ENCODE assay signal across 11 cellular contexts in genomic region chr14:93330609-93331000, GRCh38. TPM values are rescaled to one million over a fixed set of nuclear protein-coding genes. Genes with fewer than 3 reads are reported as not detected.
DNase-seq lines count a peak whose midpoint lies in the region; ATAC-seq and TF ChIP-seq lines count a peak whose summit lies in the region.
"Had no signal": no experiment of that assay in that cellular context is flagged by ENCODE, and none has a peak within 500 bp of the region (broad histone marks: within the 10 kb centered on the region; RNA-seq: fewer than 3 reads in every experiment).

No MANE protein-coding gene starts in this region.

- POLR2A ChIA-PET in OCI-LY7 (lab: Charles Lee), result interaction anchor here (0.5 to 0.8 kb wide), 2 partner anchors 21 to 81 kb away, joined by 4 to 6 read pairs; no protein-coding TSS in a partner anchor

- TF ChIP-seq RAD21 in neural cell (conservative IDR thresholded peaks at IDR 0.05), result no peak

- no peak overlapping the region for H3K27ac ChIP-seq in DND-41 (ENCODE audit: low read length)
- H3K27ac ChIP-seq in OCI-LY7 (ENCODE audit: low read depth, low read length, poor library complexity, severe bottlenecking), result no peak overlapping the region
- H3K27ac ChIP-seq in duodenal mucosa (ENCODE audit: low read depth, low read length), result no peak overlapping the region
- no peak overlapping the region for H3K27ac ChIP-seq in neural cell (ENCODE audit: low read length)

- H3K79me2 ChIP-seq in DND-41 (ENCODE audit: insufficient read depth, low read length), result peaks cover 72% of the 10 kb centered on the region
- H3K79me2 ChIP-seq in OCI-LY7 (ENCODE audit: insufficient read depth, low read depth, low read length), result peaks cover 79% of the 10 kb centered on the region
- H3K79me2 ChIP-seq in neural cell (replicated peaks; ENCODE audit: insufficient read depth, low read length), result peaks cover 61% of the 10 kb centered on the region

- H3K9me2 ChIP-seq in OCI-LY7 (ENCODE audit: insufficient read depth, low read length), result no peaks in the 10 kb centered on the region
- H3K9me2 ChIP-seq in neural cell (ENCODE audit: insufficient read depth, low read length), result no peaks in the 10 kb centered on the region

- CTCF ChIA-PET in OCI-LY7 (lab: Charles Lee; ENCODE audit: unreplicated experiment), result no interaction called here

- peaks cover 40% of the 10 kb centered on the region for H3K4me1 ChIP-seq in DND-41 (ENCODE audit: insufficient read depth, low read length)
- H3K4me1 ChIP-seq in OCI-LY7 (ENCODE audit: insufficient read depth, low read length, poor library complexity, severe bottlenecking), result peaks cover 34% of the 10 kb centered on the region
- peaks cover 33 to 36% of the 10 kb centered on the region in 2 donors for H3K4me1 ChIP-seq in duodenal mucosa (ENCODE audit: control insufficient read depth in 1 of 2, insufficient read depth in 2 of 2, low read length in 2 of 2)

- H3F3A ChIP-seq in neural cell (ENCODE audit: insufficient read depth, low read length, poor library complexity, severe bottlenecking), result no peaks in the 10 kb centered on the region

- no peak for ATAC-seq in DND-41 (ENCODE audit: insufficient read depth, low read depth)

- BruUV-seq in OCI-LY7 (replicated peaks; lab: Mats Ljungman, UMichigan), result no TSS peak

- DNase-seq in DND-41, result no peak
- no peak for DNase-seq in OCI-LY7 (ENCODE audit: low spot score)
- DNase-seq in HCEC 1CT, result no peak
- DNase-seq in DMS79 treated with DMSO at 0.1 percent for 48 hours (lab: John Stamatoyannopoulos, UW), result no peak
- DNase-seq in KG1 (lab: John Stamatoyannopoulos, UW), result no peak
- DNase-seq in glomerular visceral epithelial cell (ENCODE audit: extremely low spot score), result no peak
- DNase-seq: NCI-H187 had no signal

- no peak overlapping the region for H3K4me3 ChIP-seq in DND-41 (ENCODE audit: low read depth in 1 of 2, low read length in 2 of 2)
- no peak overlapping the region for H3K4me3 ChIP-seq in OCI-LY7 (ENCODE audit: low read depth, low read length, poor library complexity, severe bottlenecking)
- H3K4me3 ChIP-seq in duodenal mucosa (ENCODE audit: low read depth in 1 of 2, low read length in 2 of 2), result peak overlapping the region; percentile 85 to 88
- H3K4me3 ChIP-seq in neural cell (ENCODE audit: low read length), result peak overlapping the region; percentile 87

- TF ChIP-seq CTCF in DND-41 (IDR thresholded peaks at IDR 0.05; ENCODE audit: borderline replicate concordance, extremely low read depth, low read length, poor library complexity, severe bottlenecking) (no peak), OCI-LY7 (conservative IDR thresholded peaks at IDR 0.05; ENCODE audit: low read length) (no peak), neural cell (IDR thresholded peaks at IDR 0.05; ENCODE audit: poor library complexity, severe bottlenecking) (no peak)

- H3K4me2 ChIP-seq in DND-41 (ENCODE audit: insufficient read depth, low read length) (peak overlapping the region; percentile 87; the same call in 1 of the 2 replicates), OCI-LY7 (ENCODE audit: low read length) (peak overlapping the region; percentile 78), neural cell (ENCODE audit: low read length) (peak overlapping the region; percentile 85)

- H3K9ac ChIP-seq in DND-41 (ENCODE audit: low read depth, low read length), result no peak overlapping the region
- peak overlapping the region in 1 of 2 donors; percentile 85 for H3K9ac ChIP-seq in duodenal mucosa (ENCODE audit: low read depth in 1 of 2, low read length in 2 of 2)
- H3K9ac ChIP-seq in neural cell (ENCODE audit: low read length), result no peak overlapping the region

- H3K9me3 ChIP-seq in DND-41 (ENCODE audit: insufficient read depth, low read length, severe bottlenecking) (no peaks in the 10 kb centered on the region), OCI-LY7 (ENCODE audit: low read length) (0 out of 2 replicates have a peak, but pooled peaks cover 4% of the 10 kb centered on the region), duodenal mucosa (ENCODE audit: control insufficient read depth in 1 of 2, low read length in 2 of 2) (no peaks in the 10 kb centered on the region), neural cell (ENCODE audit: low read length) (no peaks in the 10 kb centered on the region)

- H2AFZ ChIP-seq in DND-41 (ENCODE audit: low read depth, low read length) (no peak overlapping the region), OCI-LY7 (ENCODE audit: low read length) (no peak overlapping the region), neural cell (ENCODE audit: low read depth, low read length) (no peak overlapping the region)

- H4K20me1 ChIP-seq in DND-41 (ENCODE audit: insufficient read depth, low read length), result peaks cover 15% of the 10 kb centered on the region
- H4K20me1 ChIP-seq in OCI-LY7 (ENCODE audit: insufficient read depth, low read length), result peaks cover 21% of the 10 kb centered on the region
- H4K20me1 ChIP-seq in neural cell (ENCODE audit: insufficient read depth), result no peaks in the 10 kb centered on the region

- no peak for TF ChIP-seq EP300 in neural cell (conservative IDR thresholded peaks at IDR 0.05; ENCODE audit: poor library complexity, severe bottlenecking)

- intact Hi-C loops in OCI-LY7 (cut with micrococcal nuclease; ENCODE audit: unreplicated experiment), result loop anchor here (10.0 kb wide), 1 partner anchor 216 kb away; the partner anchor contains the start of gene ITPK1

- H3K27me3 ChIP-seq in DND-41 (ENCODE audit: insufficient read depth, low read length, poor library complexity) (no peaks in the 10 kb centered on the region), duodenal mucosa (ENCODE audit: control insufficient read depth in 1 of 2, insufficient read depth in 2 of 2, low read length in 2 of 2) (no peaks in the 10 kb centered on the region), neural cell (ENCODE audit: insufficient read depth, low read depth, low read length) (no peaks in the 10 kb centered on the region)

- no peaks in the 10 kb centered on the region; the same call in 1 of the 2 replicates for H3K36me3 ChIP-seq in DND-41 (ENCODE audit: insufficient read depth, low read length)
- H3K36me3 ChIP-seq in OCI-LY7 (ENCODE audit: insufficient read depth, low read length), result peaks cover 3% of the 10 kb centered on the region; the same call in 1 of the 2 replicates
- no peaks in the 10 kb centered on the region for H3K36me3 ChIP-seq in duodenal mucosa (ENCODE audit: control insufficient read depth in 1 of 2, insufficient read depth in 2 of 2, low read length in 2 of 2)
- H3K36me3 ChIP-seq in neural cell (ENCODE audit: insufficient read depth, low read length), result no peaks in the 10 kb centered on the region

TF ChIP-seq in neural cell, 6 proteins besides CTCF, POLR2A, EP300 and RAD21:
- TF ChIP-seq EZH2 (IDR thresholded peaks at IDR 0.05; ENCODE audit: borderline replicate concordance, insufficient read depth, low read length, poor library complexity, severe bottlenecking), result no peak
- TF ChIP-seq TAF1 (IDR thresholded peaks at IDR 0.05; ENCODE audit: low read depth), result no peak
- TF ChIP-seq MXI1 (conservative IDR thresholded peaks at IDR 0.05; ENCODE audit: poor library complexity, severe bottlenecking), result no peak
- TF ChIP-seq REST (IDR thresholded peaks at IDR 0.05; ENCODE audit: borderline replicate concordance), result no peak
- no peak for TF ChIP-seq SMC3 (conservative IDR thresholded peaks at IDR 0.05; ENCODE audit: poor library complexity)
- no peak for TF ChIP-seq POLR2AphosphoS5 (IDR thresholded peaks at IDR 0.05)
TF ChIP-seq in neural cell: peak in this region for 0.

RNA-seq across cellular contexts. Expression of gene BTBD7, which starts 2.2 kb away (rescaled TPM):
- 9.7 and 10.7 TPM in 2 replicates for total RNA-seq in OCI-LY7 (2014; rRNA removed; shearing (Covaris generic))
- 19.6 and 23.5 TPM in 2 replicates for total RNA-seq in OCI-LY7 (2022)
- polyA plus RNA-seq in neural cell, result 11.4 and 11.5 TPM in 2 replicates
- 56.4 and 60.1 TPM in 2 replicates for polyA minus RNA-seq in neural cell

RNA-seq across cellular contexts. Expression of gene COX8C, which starts 16.4 kb away (rescaled TPM):
- total RNA-seq in OCI-LY7 (2014; rRNA removed; shearing (Covaris generic)), result not detected in 2 replicates
- total RNA-seq in OCI-LY7 (2022), result not detected in 2 replicates
- polyA plus RNA-seq in neural cell, result not detected in 2 replicates
- polyA minus RNA-seq in neural cell, result not detected in 2 replicates
- total RNA-seq: dermis blood vessel endothelial cell, pulmonary artery endothelial cell had no signal

Comparison
In these comparisons a context has a peak if more than half of its experiments do, and no peak if none do; other contexts are left out.
1. H3K4me3 ChIP-seq: peak in duodenal mucosa (2 of 2) and neural cell (single experiment); none in DND-41 (0 of 2) and OCI-LY7 (single experiment).
2. Peak in every context shown above with its lines, with median percentiles within 50 percentile points of each other: H3K4me2 ChIP-seq.